23 cellular contexts compared by ENCODE assay signal in the genomic region with DNA sequence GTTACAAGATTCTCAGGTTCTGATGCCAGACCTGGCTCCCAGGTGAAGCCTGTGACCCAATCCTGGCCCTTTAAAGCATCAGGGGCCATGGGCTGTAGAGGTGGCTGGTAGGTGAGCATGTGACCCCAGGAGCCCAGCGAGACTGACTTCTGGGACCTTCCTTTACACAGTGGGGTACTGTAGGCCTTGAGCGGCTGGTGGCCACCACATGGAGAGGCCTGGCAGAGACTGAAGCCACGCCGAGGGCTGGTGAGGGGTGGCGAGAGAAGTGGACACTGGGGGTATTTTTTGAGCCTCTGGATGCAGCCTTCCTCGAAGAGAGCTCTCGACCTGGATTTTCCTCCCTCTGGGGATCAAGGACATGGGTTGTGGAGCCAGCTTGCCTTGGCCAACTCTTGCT.
"Had no signal": no experiment of that assay in that cellular context is flagged by ENCODE, and none has a peak within 500 bp of the region (broad histone marks: within the 10 kb centered on the region; RNA-seq: fewer than 3 reads in every experiment).

No MANE protein-coding gene starts in this region.

- H3K4me3 Mint-ChIP-seq: dendritic cell treated with granulocyte-macrophage colony-stimulating factor and Interleukin-4, amounts not matched to agents 40 ng/mL and 50 ng/mL, for 4 days; immature natural killer cell; stimulated activated memory B cell treated with anti-CD40 and anti-IgM and Interleukin-4, amounts not matched to agents 10 μg/mL and 1 μg/mL and 100 μg/mL, for 72 hours had no signal

- H3K9me3 Mint-ChIP-seq: dendritic cell treated with granulocyte-macrophage colony-stimulating factor and Interleukin-4, amounts not matched to agents 40 ng/mL and 50 ng/mL, for 4 days; immature natural killer cell; stimulated activated memory B cell treated with anti-CD40 and anti-IgM and Interleukin-4, amounts not matched to agents 10 μg/mL and 1 μg/mL and 100 μg/mL, for 72 hours had no signal

- H3K36me3 ChIP-seq: esophagus squamous epithelium, gastroesophageal sphincter, left ventricle myocardium inferior, spleen, stomach, thoracic aorta, transverse colon, uterus had no signal

- H3K9me3 ChIP-seq: esophagus squamous epithelium, left ventricle myocardium inferior, spleen, stomach, thoracic aorta, transverse colon, uterus had no signal

- ATAC-seq: gastroesophageal sphincter; naive thymus-derived CD4-positive, alpha-beta T cell; sciatic nerve; stimulated activated memory B cell treated with anti-CD40 and anti-IgM and Interleukin-4, amounts not matched to agents 10 μg/mL and 1 μg/mL and 100 μg/mL, for 72 hours had no signal

- H3K27ac ChIP-seq: esophagus squamous epithelium, gastroesophageal sphincter, left ventricle myocardium inferior, spleen, stomach, thoracic aorta, transverse colon, uterus had no signal

- FAIRE-seq: keratinocyte had no signal

- DNase-seq: esophagus squamous epithelium; foreskin fibroblast; glutamatergic neuron; immature natural killer cell; left ventricle myocardium inferior; mesendoderm; posterior cingulate gyrus; spleen; stimulated activated CD4-positive, alpha-beta T cell treated with anti-CD3 and anti-CD28 coated beads, Interleukin-15, amount 100 ng/mL, for 24 hours; stimulated activated CD4-positive, alpha-beta T cell treated with anti-CD3 and anti-CD28 coated beads, Interleukin-1b, Interleukin-23, amount 100 ng/mL, for 48 hours; stimulated activated CD4-positive, alpha-beta T cell treated with anti-CD3 and anti-CD28 coated beads, Interleukin-4, amount 100 ng/mL, for 24 hours; stomach; substantia nigra; transverse colon had no signal

- H3K36me3 Mint-ChIP-seq: immature natural killer cell; stimulated activated memory B cell treated with anti-CD40 and anti-IgM and Interleukin-4, amounts not matched to agents 10 μg/mL and 1 μg/mL and 100 μg/mL, for 72 hours had no signal

- H3K4me3 ChIP-seq: esophagus squamous epithelium, gastroesophageal sphincter, left ventricle myocardium inferior, lung, spleen, stomach, thoracic aorta, transverse colon, uterus had no signal

- H3K4me1 ChIP-seq: esophagus squamous epithelium, left ventricle myocardium inferior, spleen, transverse colon had no signal

- H3K27ac Mint-ChIP-seq: dendritic cell treated with granulocyte-macrophage colony-stimulating factor and Interleukin-4, amounts not matched to agents 40 ng/mL and 50 ng/mL, for 4 days; immature natural killer cell; stimulated activated memory B cell treated with anti-CD40 and anti-IgM and Interleukin-4, amounts not matched to agents 10 μg/mL and 1 μg/mL and 100 μg/mL, for 72 hours had no signal

- H3K27me3 ChIP-seq: gastroesophageal sphincter, stomach, transverse colon, uterus had no signal

- H3K4me1 Mint-ChIP-seq: immature natural killer cell; stimulated activated memory B cell treated with anti-CD40 and anti-IgM and Interleukin-4, amounts not matched to agents 10 μg/mL and 1 μg/mL and 100 μg/mL, for 72 hours had no signal
